Comparison of ENCODE assay signal across 24 cellular contexts in genomic region chr5:113433071-113433470, GRCh38. TPM values are rescaled to one million over a fixed set of nuclear protein-coding genes. Genes with fewer than 3 reads are reported as not detected.
DNase-seq lines count a peak whose midpoint lies in the region; ATAC-seq and TF ChIP-seq lines count a peak whose summit lies in the region.
"Had no signal": no experiment of that assay in that cellular context is flagged by ENCODE, and none has a peak within 500 bp of the region (broad histone marks: within the 10 kb centered on the region; RNA-seq: fewer than 3 reads in every experiment).

No MANE protein-coding gene starts in this region.

- no peaks in the 10 kb centered on the region for H3K9me3 ChIP-seq in neural progenitor cell (ENCODE audit: low read depth)
- H3K9me3 ChIP-seq: A549, Caco-2 had no signal

- H3K27ac ChIP-seq in neural progenitor cell, result no peak overlapping the region
- H3K27ac ChIP-seq: 22Rv1; A549; BLaER1 treated with 17β-estradiol and CSF1 and Interleukin-3, amounts not matched to agents 10 nM and 100 nM; C4-2B had no signal

- H3K9ac ChIP-seq in neural progenitor cell, result no peak overlapping the region
- H3K9ac ChIP-seq: BLaER1 treated with 17β-estradiol and CSF1 and Interleukin-3, amounts not matched to agents 10 nM and 100 nM had no signal

- H3K36me3 Mint-ChIP-seq in endothelial cell (ENCODE audit: low read depth, unreplicated experiment) (no peaks in the 10 kb centered on the region), neural progenitor cell (no peaks in the 10 kb centered on the region)
- no peaks in the 10 kb centered on the region for H3K36me3 Mint-ChIP-seq in natural killer cell treated with Interleukin-12 subunit alpha and Interleukin-12 subunit beta and Interleukin-15 and Interleukin-18, amount 100 ng/mL, for 72 hours
- H3K36me3 Mint-ChIP-seq: CD8-positive, alpha-beta T cell had no signal

- H3K36me3 ChIP-seq in H7 (replicated peaks; ENCODE audit: control insufficient read depth, insufficient read depth, low read length), result no peaks in the 10 kb centered on the region
- H3K36me3 ChIP-seq in neural progenitor cell, result no peaks in the 10 kb centered on the region
- H3K36me3 ChIP-seq: BLaER1 treated with 17β-estradiol and CSF1 and Interleukin-3, amounts not matched to agents 10 nM and 100 nM had no signal

- H3K9me3 Mint-ChIP-seq in endothelial cell (ENCODE audit: unreplicated experiment) (no peaks in the 10 kb centered on the region), neural progenitor cell (no peaks in the 10 kb centered on the region)
- H3K9me3 Mint-ChIP-seq in natural killer cell treated with Interleukin-12 subunit alpha and Interleukin-12 subunit beta and Interleukin-15 and Interleukin-18, amount 100 ng/mL, for 72 hours, result no peaks in the 10 kb centered on the region
- H3K9me3 Mint-ChIP-seq: CD4-positive, alpha-beta T cell; CD8-positive, alpha-beta T cell had no signal

- no peaks in the 10 kb centered on the region for H3K79me2 ChIP-seq in neural progenitor cell (ENCODE audit: low read depth)

- H3K4me1 Mint-ChIP-seq in endothelial cell (ENCODE audit: unreplicated experiment) (peaks cover 3% of the 10 kb centered on the region), neural progenitor cell (no peaks in the 10 kb centered on the region)
- no peaks in the 10 kb centered on the region for H3K4me1 Mint-ChIP-seq in natural killer cell treated with Interleukin-12 subunit alpha and Interleukin-12 subunit beta and Interleukin-15 and Interleukin-18, amount 100 ng/mL, for 72 hours (ENCODE audit: low read depth in 2 of 2)
- H3K4me1 Mint-ChIP-seq: B cell had no signal

- H3F3A ChIP-seq in neural progenitor cell (ENCODE audit: low read depth), result no peaks in the 10 kb centered on the region

- no peak overlapping the region for H2AFZ ChIP-seq in neural progenitor cell (replicated peaks)

- DNase-seq in H7 (peak; percentile 36), endothelial cell (ENCODE audit: low spot score) (no peak), neural progenitor cell (ENCODE audit: low spot score) (no peak), T-helper 2 cell (no peak), DMS53 treated with DMSO at 0.1 percent for 48 hours (lab: John Stamatoyannopoulos, UW; ENCODE audit: unreplicated experiment) (no peak)
- DNase-seq in natural killer cell treated with Interleukin-12 subunit alpha and Interleukin-12 subunit beta and Interleukin-15 and Interleukin-18, amount 100 ng/mL, for 72 hours (ENCODE audit: low spot score), result no peak
- DNase-seq: AML-193; Caco-2; Calu3; CD4-positive, alpha-beta T cell; CD8-positive, alpha-beta T cell; DMS79; DND-41; EL; GDM1 had no signal

- no peak for ATAC-seq in natural killer cell treated with Interleukin-12 subunit alpha and Interleukin-12 subunit beta and Interleukin-15 and Interleukin-18, amount 100 ng/mL, for 72 hours
- ATAC-seq: A549; CD8-positive, alpha-beta T cell; GM12878 had no signal

- H3K4me3 ChIP-seq in H7 (ENCODE audit: insufficient read depth, low read depth, low read length) (no peak overlapping the region), neural progenitor cell (no peak overlapping the region)
- H3K4me3 ChIP-seq: A549; BLaER1 treated with 17β-estradiol and CSF1 and Interleukin-3, amounts not matched to agents 10 nM and 100 nM; GM12878 had no signal

- TF ChIP-seq CTCF in endothelial cell (IDR thresholded peaks at IDR 0.05; ENCODE audit: unreplicated experiment) (no peak), neural progenitor cell (IDR thresholded peaks at IDR 0.05) (no peak)

- H3K27ac Mint-ChIP-seq in endothelial cell (ENCODE audit: unreplicated experiment) (no peak overlapping the region), neural progenitor cell (peak overlapping the region; percentile 61)
- H3K27ac Mint-ChIP-seq in natural killer cell treated with Interleukin-12 subunit alpha and Interleukin-12 subunit beta and Interleukin-15 and Interleukin-18, amount 100 ng/mL, for 72 hours, result no peak overlapping the region
- H3K27ac Mint-ChIP-seq: B cell; CD4-positive, alpha-beta T cell; CD8-positive, alpha-beta T cell had no signal

- no peak overlapping the region for H3K4me2 ChIP-seq in neural progenitor cell
- H3K4me2 ChIP-seq: A549; BLaER1 treated with 17β-estradiol and CSF1 and Interleukin-3, amounts not matched to agents 10 nM and 100 nM had no signal

- H4K20me1 ChIP-seq in neural progenitor cell (ENCODE audit: low read depth), result no peaks in the 10 kb centered on the region
- H4K20me1 ChIP-seq: BLaER1 treated with 17β-estradiol and CSF1 and Interleukin-3, amounts not matched to agents 10 nM and 100 nM had no signal

- no peaks in the 10 kb centered on the region for H3K4me1 ChIP-seq in neural progenitor cell
- H3K4me1 ChIP-seq: A549, Caco-2 had no signal

- H3K27me3 Mint-ChIP-seq in endothelial cell (ENCODE audit: unreplicated experiment) (peaks cover 1% of the 10 kb centered on the region), neural progenitor cell (ENCODE audit: insufficient read depth, low read depth) (peaks cover 4% of the 10 kb centered on the region)
- H3K27me3 Mint-ChIP-seq in natural killer cell treated with Interleukin-12 subunit alpha and Interleukin-12 subunit beta and Interleukin-15 and Interleukin-18, amount 100 ng/mL, for 72 hours, result peaks cover 0 to 6% of the 10 kb centered on the region in 2 donors
- H3K27me3 Mint-ChIP-seq: B cell; CD4-positive, alpha-beta T cell had no signal

- peak overlapping the region; percentile 23 for H3K4me3 Mint-ChIP-seq in endothelial cell (ENCODE audit: unreplicated experiment)
- H3K4me3 Mint-ChIP-seq in neural progenitor cell, result no peak overlapping the region
- no peak overlapping the region for H3K4me3 Mint-ChIP-seq in natural killer cell treated with Interleukin-12 subunit alpha and Interleukin-12 subunit beta and Interleukin-15 and Interleukin-18, amount 100 ng/mL, for 72 hours
- H3K4me3 Mint-ChIP-seq: B cell; CD4-positive, alpha-beta T cell; CD8-positive, alpha-beta T cell had no signal

- no peaks in the 10 kb centered on the region for H3K27me3 ChIP-seq in H7 (ENCODE audit: control insufficient read depth, insufficient read depth, low read length)
- no peaks in the 10 kb centered on the region for H3K27me3 ChIP-seq in neural progenitor cell
- H3K27me3 ChIP-seq: BLaER1 treated with 17β-estradiol and CSF1 and Interleukin-3, amounts not matched to agents 10 nM and 100 nM had no signal

RNA-seq across cellular contexts. Expression of gene TSSK1B, which starts 1.7 kb away (rescaled TPM):
- not detected in 2 replicates for total RNA-seq in H7 (2014; rRNA removed; shearing (Covaris generic))
- not detected for total RNA-seq in endothelial cell (ENCODE audit: unreplicated experiment)
- total RNA-seq in neural progenitor cell (ENCODE audit: low replicate concordance), result not detected in 2 replicates
- not detected for total RNA-seq in natural killer cell treated with Interleukin-12 subunit alpha and Interleukin-12 subunit beta and Interleukin-15 and Interleukin-18, amount 100 ng/mL, for 72 hours
- total RNA-seq: A172; B cell; Caco-2; Calu3; CD4-positive, alpha-beta T cell; CD8-positive, alpha-beta T cell; Daoy; G401; GM12878 had no signal

RNA-seq across cellular contexts. Expression of gene MCC, which starts 55.2 kb away (rescaled TPM):
- total RNA-seq in H7 (2014; rRNA removed; shearing (Covaris generic)), result 23.0 and 26.8 TPM in 2 replicates
- 22.7 TPM for total RNA-seq in endothelial cell (ENCODE audit: unreplicated experiment)
- 2.5 and 3.4 TPM in 2 replicates for total RNA-seq in neural progenitor cell (ENCODE audit: low replicate concordance)
- 1 to 10 TPM in 1 of 2 donors, under 1 TPM in 1; 0.45 to 3.8 TPM for total RNA-seq in natural killer cell treated with Interleukin-12 subunit alpha and Interleukin-12 subunit beta and Interleukin-15 and Interleukin-18, amount 100 ng/mL, for 72 hours
